Comparison of ENCODE assay signal across 27 cellular contexts in the genomic region with DNA sequence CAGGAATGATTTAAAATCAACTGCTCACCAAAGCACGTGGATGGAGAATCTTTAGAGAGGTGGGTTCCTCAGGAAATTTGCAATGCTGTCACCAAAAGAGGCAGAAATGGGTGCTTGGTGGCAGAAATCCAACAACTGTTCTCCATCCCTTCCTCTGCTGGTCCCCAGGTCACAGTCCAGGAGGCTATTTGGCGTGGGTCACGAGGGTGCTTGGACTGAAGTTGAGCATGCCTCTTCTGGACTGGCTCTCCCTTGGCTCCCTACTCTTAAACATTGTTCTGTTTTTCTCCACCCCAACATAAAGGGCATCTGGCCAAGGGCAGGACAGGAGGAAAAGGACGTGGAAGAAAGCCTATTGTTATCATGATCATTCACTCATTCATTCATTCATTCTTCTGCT.
"Had no signal": no experiment of that assay in that cellular context is flagged by ENCODE, and none has a peak within 500 bp of the region (broad histone marks: within the 10 kb centered on the region; RNA-seq: fewer than 3 reads in every experiment).

No MANE protein-coding gene starts in this region.

- H3K36me3 ChIP-seq: left lung, ovary, right atrium auricular region, right lobe of liver, thyroid gland, transverse colon, upper lobe of right lung had no signal

- H3K4me3 Mint-ChIP-seq: mesothelial cell of epicardium; naive B cell; natural killer cell; stimulated activated memory B cell treated with anti-CD40 and anti-IgM and Interleukin-4, amounts not matched to agents 10 μg/mL and 1 μg/mL and 100 μg/mL, for 72 hours; stimulated activated naive CD8-positive, alpha-beta T cell treated with anti-CD3 and anti-CD28 coated beads, Interleukin-15, amount 100 ng/mL, for 72 hours had no signal

- H3K27ac ChIP-seq: hepatocyte, left lung, ovary, right atrium auricular region, right lobe of liver, thyroid gland, transverse colon, upper lobe of right lung had no signal

- H3K36me3 Mint-ChIP-seq: mesothelial cell of epicardium; naive B cell; natural killer cell; stimulated activated memory B cell treated with anti-CD40 and anti-IgM and Interleukin-4, amounts not matched to agents 10 μg/mL and 1 μg/mL and 100 μg/mL, for 72 hours had no signal

- H3K4me1 Mint-ChIP-seq: naive B cell; natural killer cell; stimulated activated memory B cell treated with anti-CD40 and anti-IgM and Interleukin-4, amounts not matched to agents 10 μg/mL and 1 μg/mL and 100 μg/mL, for 72 hours; stimulated activated naive CD8-positive, alpha-beta T cell treated with anti-CD3 and anti-CD28 coated beads, Interleukin-15, amount 100 ng/mL, for 72 hours had no signal

- DNase-seq: kidney glomerular epithelial cell; left cardiac atrium; left lung; mesendoderm; naive B cell; natural killer cell; ovary; stimulated activated CD4-positive, alpha-beta T cell treated with anti-CD3 and anti-CD28 coated beads, Interleukin-1b, Interleukin-23, amount 100 ng/mL, for 48 hours; stimulated activated CD4-positive, alpha-beta T cell treated with anti-CD3 and anti-CD28 coated beads, Interleukin-2, amount 100 ng/mL, for 48 hours; stimulated activated CD4-positive, alpha-beta T cell treated with anti-CD3 and anti-CD28 coated beads, Interleukin-4, amount 100 ng/mL, for 4 hours; stimulated activated CD8-positive, alpha-beta memory T cell treated with anti-CD3 and anti-CD28 coated beads, Interleukin-4, amount 100 ng/mL, for 48 hours; stimulated activated naive CD4-positive, alpha-beta T cell treated with Interleukin-2 at 50 U/mL for 16 hours; stimulated activated naive CD8-positive, alpha-beta T cell treated with anti-CD3 and anti-CD28 coated beads, Interleukin-15, amount 100 ng/mL, for 72 hours; substantia nigra; thyroid gland; transverse colon; upper lobe of right lung had no signal

- H2AFZ ChIP-seq: hepatocyte had no signal

- H3K27me3 ChIP-seq: hepatocyte, left lung, ovary, right atrium auricular region, right lobe of liver, thyroid gland, transverse colon, upper lobe of right lung had no signal

- H3K9me3 Mint-ChIP-seq: natural killer cell; stimulated activated memory B cell treated with anti-CD40 and anti-IgM and Interleukin-4, amounts not matched to agents 10 μg/mL and 1 μg/mL and 100 μg/mL, for 72 hours; stimulated activated naive CD8-positive, alpha-beta T cell treated with anti-CD3 and anti-CD28 coated beads, Interleukin-15, amount 100 ng/mL, for 72 hours had no signal

- ATAC-seq: left cardiac atrium; left lung; natural killer cell; stimulated activated memory B cell treated with anti-CD40 and anti-IgM and Interleukin-4, amounts not matched to agents 10 μg/mL and 1 μg/mL and 100 μg/mL, for 72 hours; stimulated activated naive CD8-positive, alpha-beta T cell treated with anti-CD3 and anti-CD28 coated beads, Interleukin-15, amount 100 ng/mL, for 72 hours; upper lobe of right lung had no signal

- H3K9me3 ChIP-seq: left lung, ovary, right atrium auricular region, right lobe of liver, thyroid gland, transverse colon, upper lobe of right lung had no signal

- H3K27ac Mint-ChIP-seq: mesothelial cell of epicardium; naive B cell; natural killer cell; stimulated activated memory B cell treated with anti-CD40 and anti-IgM and Interleukin-4, amounts not matched to agents 10 μg/mL and 1 μg/mL and 100 μg/mL, for 72 hours; stimulated activated naive CD8-positive, alpha-beta T cell treated with anti-CD3 and anti-CD28 coated beads, Interleukin-15, amount 100 ng/mL, for 72 hours had no signal

- H3K4me1 ChIP-seq: right atrium auricular region had no signal

- FAIRE-seq: keratinocyte, urothelium cell line had no signal

- H3K27me3 Mint-ChIP-seq: progenitor cell of endocrine pancreas; stimulated activated memory B cell treated with anti-CD40 and anti-IgM and Interleukin-4, amounts not matched to agents 10 μg/mL and 1 μg/mL and 100 μg/mL, for 72 hours had no signal

- H3K4me2 ChIP-seq: hepatocyte, smooth muscle cell had no signal

- H3K4me3 ChIP-seq: hepatocyte, left lung, lung, ovary, right atrium auricular region, right lobe of liver, smooth muscle cell, thyroid gland, transverse colon, upper lobe of right lung had no signal
